16 cellular contexts compared by ENCODE assay signal in the genomic region with DNA sequence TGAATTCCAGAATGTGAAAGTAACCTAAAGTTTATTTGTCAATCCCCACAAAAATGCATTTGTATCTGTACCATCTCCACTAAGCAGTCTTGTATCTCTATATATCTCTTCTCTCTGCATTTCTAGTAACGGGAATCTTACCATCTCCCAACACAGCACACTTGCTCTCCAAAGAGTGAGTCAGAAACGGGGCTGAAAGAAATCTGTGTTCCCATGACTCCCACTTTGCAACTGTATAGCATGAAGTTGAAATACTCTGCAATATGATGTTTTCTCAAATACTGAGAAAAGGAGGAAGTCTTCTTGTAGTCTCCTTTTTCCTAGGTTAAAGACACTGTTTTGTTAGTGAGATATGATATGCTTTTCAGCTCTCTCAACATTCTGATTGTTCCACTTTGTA.
"Had no signal": no experiment of that assay in that cellular context is flagged by ENCODE, and none has a peak within 500 bp of the region (broad histone marks: within the 10 kb centered on the region; RNA-seq: fewer than 3 reads in every experiment).

No MANE protein-coding gene starts in this region.

- DNase-seq: activated CD4-positive, alpha-beta T cell treated with anti-CD3 and anti-CD28 coated beads for 48 hours; activated CD4-positive, alpha-beta T cell treated with anti-CD3 and anti-CD28 coated beads, Interleukin-2, amount 50 U/mL, for 48 hours; activated CD8-positive, alpha-beta memory T cell treated with anti-CD3 and anti-CD28 coated beads for 24 hours; activated effector memory CD4-positive, alpha-beta T cell treated with Interleukin-2 at 50 U/mL for 16 hours; activated naive CD4-positive, alpha-beta T cell treated with Interleukin-2 at 50 U/mL for 16 hours; central memory CD4-positive, alpha-beta T cell; effector memory CD4-positive, alpha-beta T cell; left cardiac atrium; left ventricle myocardium superior; naive thymus-derived CD4-positive, alpha-beta T cell; posterior cingulate gyrus; right cardiac atrium; stimulated activated CD4-positive, alpha-beta T cell treated with anti-CD3 and anti-CD28 coated beads, Interleukin-2, amount 100 ng/mL, for 48 hours; stimulated activated naive CD8-positive, alpha-beta T cell treated with anti-CD3 and anti-CD28 coated beads, Interleukin-15, Interleukin-2, amounts not matched to agents 100 U/mL and 50 U/mL, for 24 hours; SW 1271; T-helper 9 cell had no signal
